In genomic region chr2:25851740-25852503, GRCh38 we compare ENCODE assay signal across 8 cellular contexts. TPM values are rescaled to one million over a fixed set of nuclear protein-coding genes. Genes with fewer than 3 reads are reported as not detected.
DNase-seq lines count a peak whose midpoint lies in the region; ATAC-seq, FAIRE-seq and TF ChIP-seq lines count a peak whose summit lies in the region.

No MANE protein-coding gene starts in this region.

- H3K36me3 Mint-ChIP-seq in activated T-cell treated with anti-CD3 and anti-CD28 coated beads, Interleukin-2, amount 50 U/mL, for 72 hours (ENCODE audit: insufficient read depth in 2 of 2): peaks cover 0 to 3% of the 10 kb centered on the region in 2 donors

- 33 to 42% methylated on average over 11 of the region's 11 CpGs for WGBS in pancreas, 2 donors

- DNase-seq in NCI-H526 treated with DMSO at 0.1 percent for 48 hours (lab: John Stamatoyannopoulos, UW): peak; percentile 26
- peak; percentile 32 to 36 for DNase-seq in activated T-cell treated with anti-CD3 and anti-CD28 coated beads, Interleukin-2, amount 50 U/mL, for 72 hours
- peak; percentile 72 for DNase-seq in foreskin melanocyte
- no peak for DNase-seq in pancreas
- no peak for DNase-seq in mesenteric fat pad (ENCODE audit: low spot score)

- H3K36me3 ChIP-seq in BLaER1 (peaks cover 23% of the 10 kb centered on the region), pancreas (no peaks in the 10 kb centered on the region)

- H4K20me1 ChIP-seq in BLaER1: peaks cover 65% of the 10 kb centered on the region

- H3K27me3 ChIP-seq in BLaER1 (no peaks in the 10 kb centered on the region), pancreas (no peaks in the 10 kb centered on the region)

- ATAC-seq in GM18498 (IDR thresholded peaks at IDR 0.05; ENCODE audit: unreplicated experiment): peak; percentile 86
- ATAC-seq in HG03097 (IDR thresholded peaks at IDR 0.05; ENCODE audit: low FRiP score, unreplicated experiment): peak; percentile 86
- peak; percentile 93 to 95 for ATAC-seq in activated T-cell treated with anti-CD3 and anti-CD28 coated beads, Interleukin-2, amount 50 U/mL, for 72 hours (replicated peaks in 1 of 2)
- peak; percentile 91 to 99 (median 98) for ATAC-seq in pancreas

- H3K4me3 ChIP-seq in BLaER1 (no peak overlapping the region), pancreas (no peak overlapping the region)

- H3K27ac ChIP-seq in BLaER1: peak overlapping the region; percentile 61
- H3K27ac ChIP-seq in pancreas: no peak overlapping the region

- intact Hi-C loops in pancreas (cut with DNase I): no loop called here

- no peak overlapping the region for H3K9ac ChIP-seq in BLaER1

- H3K4me1 ChIP-seq in BLaER1 (peaks cover 34% of the 10 kb centered on the region), pancreas (peaks cover 0 to 13% (median 0%) of the 10 kb centered on the region in 3 donors)

- peak; percentile 89 for FAIRE-seq in pancreas (lab: Jason Lieb, UNC)

- no peaks in the 10 kb centered on the region for H3K27me3 Mint-ChIP-seq in activated T-cell treated with anti-CD3 and anti-CD28 coated beads, Interleukin-2, amount 50 U/mL, for 72 hours (ENCODE audit: low read depth)

- H3K4me1 Mint-ChIP-seq in activated T-cell treated with anti-CD3 and anti-CD28 coated beads, Interleukin-2, amount 50 U/mL, for 72 hours (ENCODE audit: low read depth): peaks cover 38% of the 10 kb centered on the region

- H3K9me3 Mint-ChIP-seq in activated T-cell treated with anti-CD3 and anti-CD28 coated beads, Interleukin-2, amount 50 U/mL, for 72 hours: no peaks in the 10 kb centered on the region

- TF ChIP-seq CTCF in pancreas (IDR thresholded peaks at IDR 0.05): peak; percentile 45 to 76 (median 60)

- H3K9me3 ChIP-seq in BLaER1: peaks cover 3% of the 10 kb centered on the region; the same call in 1 of the 2 replicates
- H3K9me3 ChIP-seq in pancreas: no peaks in the 10 kb centered on the region

- peak overlapping the region; percentile 69 to 75 for H3K4me3 Mint-ChIP-seq in activated T-cell treated with anti-CD3 and anti-CD28 coated beads, Interleukin-2, amount 50 U/mL, for 72 hours

- H3K4me2 ChIP-seq in BLaER1: peak overlapping the region; percentile 65

- H3K27ac Mint-ChIP-seq in activated T-cell treated with anti-CD3 and anti-CD28 coated beads, Interleukin-2, amount 50 U/mL, for 72 hours: peak overlapping the region; percentile 92

RNA-seq across cellular contexts. Expression of gene ASXL2, which starts 26.4 kb away (rescaled TPM):
- total RNA-seq in activated T-cell treated with anti-CD3 and anti-CD28 coated beads, Interleukin-2, amount 50 U/mL, for 72 hours: 10 to 100 TPM; 38.9 to 39.8 TPM
- total RNA-seq in pancreas (10 to 100 TPM in 3 of 6 donors, 1 to 10 TPM in 3; 8.9 to 21.7 (median 12.0) TPM), mesenteric fat pad (36.6 TPM)
- polyA plus RNA-seq in pancreas: 1 to 10 TPM; 1.6 to 1.7 TPM

Comparison
In these comparisons a context has a peak if more than half of its experiments do, and no peak if none do; other contexts are left out.
1. DNase-seq: peak in NCI-H526 treated with DMSO at 0.1 percent for 48 hours (single experiment), activated T-cell treated with anti-CD3 and anti-CD28 coated beads, Interleukin-2, amount 50 U/mL, for 72 hours (2 of 2) and foreskin melanocyte (single experiment); none in pancreas (0 of 6) and mesenteric fat pad (single experiment).
2. Peak in every context shown above with its lines, with median percentiles within 50 percentile points of each other: ATAC-seq.